1 cellular context compared by ENCODE assay signal in the genomic region with DNA sequence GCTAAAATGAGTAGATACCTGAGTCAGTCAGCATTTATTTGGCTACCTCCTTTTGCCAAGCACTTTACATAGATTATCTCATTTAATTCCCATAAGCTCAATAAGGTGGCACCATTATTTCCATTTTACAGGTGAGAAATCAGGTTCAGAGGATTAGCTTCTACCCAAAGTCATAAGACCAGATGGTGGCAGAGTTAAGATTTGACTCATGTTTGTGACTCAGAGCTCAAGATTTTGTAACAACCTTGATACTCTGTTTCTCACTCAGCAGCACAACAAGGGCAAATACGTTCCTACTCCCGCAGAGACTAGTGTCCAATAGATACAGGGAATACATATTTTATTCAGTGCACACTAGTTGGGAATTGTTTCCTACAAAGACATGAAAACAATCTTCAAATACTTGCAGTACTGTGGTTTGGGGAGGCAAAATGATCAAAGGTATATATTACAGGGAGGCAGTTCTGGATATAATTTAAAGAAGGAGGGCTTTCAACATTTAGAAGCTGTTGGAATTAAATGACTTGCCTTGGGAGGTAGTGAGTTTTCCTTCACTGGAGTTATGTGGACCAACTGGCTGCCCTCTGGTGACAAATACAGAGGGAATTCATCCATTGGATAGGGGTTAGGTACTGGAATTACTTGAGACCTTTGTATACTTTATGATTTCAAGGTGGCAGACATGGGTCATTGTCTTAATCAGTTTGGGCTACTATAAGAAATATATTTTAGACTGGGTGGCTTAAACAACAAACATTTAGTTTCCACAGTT.
A peak's percentile ranks its signal among the peaks of the same experiment; 100 is the strongest.
TF ChIP-seq lines count a peak whose summit lies in the region.

No MANE protein-coding gene starts in this region.

TF ChIP-seq in HCT116, 20 proteins besides CTCF, POLR2A, EP300 and RAD21 (continued from another document):
- TF ChIP-seq, protein P1, sequence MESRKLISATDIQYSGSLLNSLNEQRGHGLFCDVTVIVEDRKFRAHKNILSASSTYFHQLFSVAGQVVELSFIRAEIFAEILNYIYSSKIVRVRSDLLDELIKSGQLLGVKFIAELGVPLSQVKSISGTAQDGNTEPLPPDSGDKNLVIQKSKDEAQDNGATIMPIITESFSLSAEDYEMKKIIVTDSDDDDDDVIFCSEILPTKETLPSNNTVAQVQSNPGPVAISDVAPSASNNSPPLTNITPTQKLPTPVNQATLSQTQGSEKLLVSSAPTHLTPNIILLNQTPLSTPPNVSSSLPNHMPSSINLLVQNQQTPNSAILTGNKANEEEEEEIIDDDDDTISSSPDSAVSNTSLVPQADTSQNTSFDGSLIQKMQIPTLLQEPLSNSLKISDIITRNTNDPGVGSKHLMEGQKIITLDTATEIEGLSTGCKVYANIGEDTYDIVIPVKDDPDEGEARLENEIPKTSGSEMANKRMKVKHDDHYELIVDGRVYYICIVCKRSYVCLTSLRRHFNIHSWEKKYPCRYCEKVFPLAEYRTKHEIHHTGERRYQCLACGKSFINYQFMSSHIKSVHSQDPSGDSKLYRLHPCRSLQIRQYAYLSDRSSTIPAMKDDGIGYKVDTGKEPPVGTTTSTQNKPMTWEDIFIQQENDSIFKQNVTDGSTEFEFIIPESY (IDR thresholded peaks at IDR 0.05; ENCODE audit: extremely low read depth, insufficient replicate concordance, low read length), result no peak
- TF ChIP-seq SIN3A (IDR thresholded peaks at IDR 0.05; ENCODE audit: low read depth) (0 out of 2 replicates have a peak, but pooled peaks have one; percentile 36), FOSL1 (IDR thresholded peaks at IDR 0.05; ENCODE audit: low read depth) (peak; percentile 86), EGR1 (IDR thresholded peaks at IDR 0.05; ENCODE audit: low read depth) (no peak), ZFX (IDR thresholded peaks at IDR 0.05) (no peak), CBX3 (IDR thresholded peaks at IDR 0.05; ENCODE audit: low read depth) (peak; percentile 87), EZH2 (IDR thresholded peaks at IDR 0.05) (no peak), SP1 (IDR thresholded peaks at IDR 0.05; ENCODE audit: low read depth) (peak; percentile 58)
- TF ChIP-seq, protein P2, sequence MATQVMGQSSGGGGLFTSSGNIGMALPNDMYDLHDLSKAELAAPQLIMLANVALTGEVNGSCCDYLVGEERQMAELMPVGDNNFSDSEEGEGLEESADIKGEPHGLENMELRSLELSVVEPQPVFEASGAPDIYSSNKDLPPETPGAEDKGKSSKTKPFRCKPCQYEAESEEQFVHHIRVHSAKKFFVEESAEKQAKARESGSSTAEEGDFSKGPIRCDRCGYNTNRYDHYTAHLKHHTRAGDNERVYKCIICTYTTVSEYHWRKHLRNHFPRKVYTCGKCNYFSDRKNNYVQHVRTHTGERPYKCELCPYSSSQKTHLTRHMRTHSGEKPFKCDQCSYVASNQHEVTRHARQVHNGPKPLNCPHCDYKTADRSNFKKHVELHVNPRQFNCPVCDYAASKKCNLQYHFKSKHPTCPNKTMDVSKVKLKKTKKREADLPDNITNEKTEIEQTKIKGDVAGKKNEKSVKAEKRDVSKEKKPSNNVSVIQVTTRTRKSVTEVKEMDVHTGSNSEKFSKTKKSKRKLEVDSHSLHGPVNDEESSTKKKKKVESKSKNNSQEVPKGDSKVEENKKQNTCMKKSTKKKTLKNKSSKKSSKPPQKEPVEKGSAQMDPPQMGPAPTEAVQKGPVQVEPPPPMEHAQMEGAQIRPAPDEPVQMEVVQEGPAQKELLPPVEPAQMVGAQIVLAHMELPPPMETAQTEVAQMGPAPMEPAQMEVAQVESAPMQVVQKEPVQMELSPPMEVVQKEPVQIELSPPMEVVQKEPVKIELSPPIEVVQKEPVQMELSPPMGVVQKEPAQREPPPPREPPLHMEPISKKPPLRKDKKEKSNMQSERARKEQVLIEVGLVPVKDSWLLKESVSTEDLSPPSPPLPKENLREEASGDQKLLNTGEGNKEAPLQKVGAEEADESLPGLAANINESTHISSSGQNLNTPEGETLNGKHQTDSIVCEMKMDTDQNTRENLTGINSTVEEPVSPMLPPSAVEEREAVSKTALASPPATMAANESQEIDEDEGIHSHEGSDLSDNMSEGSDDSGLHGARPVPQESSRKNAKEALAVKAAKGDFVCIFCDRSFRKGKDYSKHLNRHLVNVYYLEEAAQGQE (IDR thresholded peaks at IDR 0.05; ENCODE audit: low read depth), result no peak
- TF ChIP-seq, protein P3, sequence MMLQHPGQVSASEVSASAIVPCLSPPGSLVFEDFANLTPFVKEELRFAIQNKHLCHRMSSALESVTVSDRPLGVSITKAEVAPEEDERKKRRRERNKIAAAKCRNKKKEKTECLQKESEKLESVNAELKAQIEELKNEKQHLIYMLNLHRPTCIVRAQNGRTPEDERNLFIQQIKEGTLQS (IDR thresholded peaks at IDR 0.05), result no peak
- TF ChIP-seq, protein P4, sequence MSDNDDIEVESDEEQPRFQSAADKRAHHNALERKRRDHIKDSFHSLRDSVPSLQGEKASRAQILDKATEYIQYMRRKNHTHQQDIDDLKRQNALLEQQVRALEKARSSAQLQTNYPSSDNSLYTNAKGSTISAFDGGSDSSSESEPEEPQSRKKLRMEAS (IDR thresholded peaks at IDR 0.05), result peak; percentile 16; the same call in 1 of the 2 replicates
